In the genomic region with DNA sequence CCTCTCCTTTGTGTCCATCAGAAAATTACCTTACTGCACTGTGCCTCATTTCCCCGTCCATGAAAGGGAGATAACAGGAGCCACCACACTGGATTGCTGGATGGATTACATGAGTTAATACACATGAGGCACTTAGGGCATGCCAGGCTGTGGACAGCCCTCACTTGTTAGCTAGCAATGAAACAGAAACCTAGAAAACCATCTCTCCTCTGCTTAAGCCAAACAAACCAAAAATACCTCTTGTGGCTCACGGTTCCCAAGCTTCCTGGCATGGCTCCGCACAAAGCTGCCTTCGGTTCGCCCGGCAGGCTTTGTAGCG, we compare ENCODE assay signal across 8 cellular contexts. TPM values are rescaled to one million over a fixed set of nuclear protein-coding genes. Genes with fewer than 3 reads are reported as not detected.
DNase-seq lines count a peak whose midpoint lies in the region; ATAC-seq and TF ChIP-seq lines count a peak whose summit lies in the region.

No MANE protein-coding gene starts in this region.

- intact Hi-C loops in activated CD4-positive, alpha-beta memory T cell treated with anti-CD3 and anti-CD28 coated beads for 36 hours (cut with micrococcal nuclease), result loop anchor here (1.0 to 2.0 kb wide), 8 partner anchors 21 to 224 kb away; a partner anchor contains a TSS
- intact Hi-C loops in left cardiac atrium (cut with DNase I) (loop anchor here in 1 of 2 donors (5.0 to 10.0 kb wide), 2 partner anchors 44 to 109 kb away; a partner anchor contains a TSS), sciatic nerve (cut with DNase I) (no loop called here)

- peak overlapping the region; percentile 70 to 95 (median 85) for H3K27ac Mint-ChIP-seq in CD8-positive, alpha-beta memory T cell
- H3K27ac Mint-ChIP-seq in activated CD4-positive, alpha-beta memory T cell treated with anti-CD3 and anti-CD28 coated beads for 36 hours, result no peak overlapping the region

- H3K9me3 Mint-ChIP-seq in CD8-positive, alpha-beta memory T cell, result no peaks in the 10 kb centered on the region
- no peaks in the 10 kb centered on the region for H3K9me3 Mint-ChIP-seq in activated CD4-positive, alpha-beta memory T cell treated with anti-CD3 and anti-CD28 coated beads for 36 hours

- H3K27me3 Mint-ChIP-seq in CD8-positive, alpha-beta memory T cell, result peaks cover 3 to 25% of the 10 kb centered on the region in 2 donors
- peaks cover 13% of the 10 kb centered on the region for H3K27me3 Mint-ChIP-seq in activated CD4-positive, alpha-beta memory T cell treated with anti-CD3 and anti-CD28 coated beads for 36 hours

- H3K36me3 Mint-ChIP-seq in CD8-positive, alpha-beta memory T cell, result peaks cover 0 to 17% (median 7%) of the 10 kb centered on the region in 3 donors
- H3K36me3 Mint-ChIP-seq in activated CD4-positive, alpha-beta memory T cell treated with anti-CD3 and anti-CD28 coated beads for 36 hours, result peaks cover 2% of the 10 kb centered on the region

- peak overlapping the region; percentile 99 for H3K4me3 ChIP-seq in CD8-positive, alpha-beta memory T cell (ENCODE audit: low read length)

- peak overlapping the region; percentile 92 to 97 (median 95) for H3K4me3 Mint-ChIP-seq in CD8-positive, alpha-beta memory T cell
- H3K4me3 Mint-ChIP-seq in activated CD4-positive, alpha-beta memory T cell treated with anti-CD3 and anti-CD28 coated beads for 36 hours, result peak overlapping the region; percentile 97

- peak overlapping the region; percentile 84 for H3K27ac ChIP-seq in CD8-positive, alpha-beta memory T cell (ENCODE audit: low read depth, low read length)

- peaks cover 9% of the 10 kb centered on the region for H3K4me1 ChIP-seq in CD8-positive, alpha-beta memory T cell (ENCODE audit: insufficient read depth, low read length)

- DNase-seq in CD8-positive, alpha-beta memory T cell, result no peak
- no peak for DNase-seq in activated CD4-positive, alpha-beta memory T cell treated with anti-CD3 and anti-CD28 coated beads for 36 hours
- DNase-seq in left cardiac atrium (no peak), sciatic nerve (ENCODE audit: low spot score) (no peak), GM10248 (ENCODE audit: extremely low spot score) (no peak), ureter (ENCODE audit: low spot score) (no peak)

- peaks cover 22 to 33% (median 29%) of the 10 kb centered on the region in 3 donors for H3K4me1 Mint-ChIP-seq in CD8-positive, alpha-beta memory T cell
- H3K4me1 Mint-ChIP-seq in activated CD4-positive, alpha-beta memory T cell treated with anti-CD3 and anti-CD28 coated beads for 36 hours (ENCODE audit: low read depth), result peaks cover 21% of the 10 kb centered on the region

- POLR2A ChIA-PET in CD8-positive, alpha-beta memory T cell (lab: Charles Lee), result interaction anchor here (0.7 to 1.9 kb wide), 6 partner anchors 34 to 134 kb away, joined by 3 to 12 read pairs (median 6); a partner anchor contains a TSS
- POLR2A ChIA-PET in activated CD4-positive, alpha-beta memory T cell treated with anti-CD3 and anti-CD28 coated beads for 36 hours (lab: Charles Lee), result interaction anchor here (0.7 to 2.8 kb wide), 7 partner anchors 23 to 135 kb away, joined by 3 to 21 read pairs (median 4); a partner anchor contains a TSS
- POLR2A ChIA-PET in GM10248 (lab: Yijun Ruan, JAX), result interaction anchor here (1.0 to 1.5 kb wide), 4 partner anchors 15 to 222 kb away, joined by 3 to 8 read pairs (median 4); a partner anchor contains a TSS

- no peaks in the 10 kb centered on the region for H3K9me3 ChIP-seq in CD8-positive, alpha-beta memory T cell (ENCODE audit: low read length)

- ATAC-seq in GM19372 (IDR thresholded peaks at IDR 0.05; ENCODE audit: low read depth, unreplicated experiment), result peak; percentile 22
- peak; percentile 41 for ATAC-seq in HG03432 (IDR thresholded peaks at IDR 0.05; ENCODE audit: unreplicated experiment)
- peak; percentile 23 to 37 for ATAC-seq in left cardiac atrium
- ATAC-seq in sciatic nerve, result peak; percentile 45

- peaks cover 3% of the 10 kb centered on the region for H3K36me3 ChIP-seq in CD8-positive, alpha-beta memory T cell (ENCODE audit: insufficient read depth, low read length)

- no peaks in the 10 kb centered on the region for H3K27me3 ChIP-seq in CD8-positive, alpha-beta memory T cell (ENCODE audit: insufficient read depth, low read length, poor library complexity, severe bottlenecking)

- CTCF ChIA-PET in CD8-positive, alpha-beta memory T cell (lab: Charles Lee), result interaction anchor here (1.3 to 1.9 kb wide), 4 partner anchors 11 to 45 kb away, joined by 3 to 16 read pairs (median 4); no protein-coding TSS in a partner anchor
- CTCF ChIA-PET in activated CD4-positive, alpha-beta memory T cell treated with anti-CD3 and anti-CD28 coated beads for 36 hours (lab: Charles Lee), result interaction anchor here (0.8 to 5.1 kb wide), 3 partner anchors 9 to 46 kb away, joined by 3 to 60 read pairs (median 3); no protein-coding TSS in a partner anchor
- CTCF ChIA-PET in GM10248 (lab: Yijun Ruan, JAX), result interaction anchor here (1.1 to 5.0 kb wide), 8 partner anchors 15 to 90 kb away, joined by 3 to 29 read pairs (median 6); no protein-coding TSS in a partner anchor

- no peak for TF ChIP-seq CTCF in GM10248 (IDR thresholded peaks at IDR 0.05; ENCODE audit: control extremely low read depth, extremely low read depth, low read depth, missing control alignments)

RNA-seq across cellular contexts. Expression of a gene that starts 0.7 kb away (rescaled TPM):
- 10 to 100 TPM; 12.5 to 13.0 TPM for total RNA-seq in CD8-positive, alpha-beta memory T cell
- 8.5 TPM for polyA plus RNA-seq in CD8-positive, alpha-beta memory T cell
- 10 to 100 TPM in 1 of 2 experiments, 1 to 10 TPM in 1; 8.9 to 10.8 TPM for total RNA-seq in activated CD4-positive, alpha-beta memory T cell treated with anti-CD3 and anti-CD28 coated beads for 36 hours
- total RNA-seq in left cardiac atrium (10 to 100 TPM in 1 of 2 donors, 1 to 10 TPM in 1; 9.2 to 10.2 TPM), sciatic nerve (37.2 TPM), ureter (22.0 TPM)

RNA-seq across cellular contexts. Expression of a gene that starts 13.7 kb away (rescaled TPM):
- total RNA-seq in CD8-positive, alpha-beta memory T cell, result under 1 TPM in 1 of 2 experiments, not detected in 1; 0.11 TPM
- not detected for polyA plus RNA-seq in CD8-positive, alpha-beta memory T cell
- not detected for total RNA-seq in activated CD4-positive, alpha-beta memory T cell treated with anti-CD3 and anti-CD28 coated beads for 36 hours
- total RNA-seq in left cardiac atrium (10 to 100 TPM in 1 of 2 donors, 1 to 10 TPM in 1; 7.5 to 12.8 TPM), sciatic nerve (44.8 TPM), ureter (13.3 TPM)

Comparison
In these comparisons a context has a peak if more than half of its experiments do, and no peak if none do; other contexts are left out.
1. RNA of a gene that starts 13.7 kb away (total RNA-seq): 44.8 TPM in sciatic nerve (single experiment), 13.3 TPM in ureter (single experiment) and 7.5 to 12.8 TPM in left cardiac atrium; 0.11 TPM in CD8-positive, alpha-beta memory T cell and not detected in activated CD4-positive, alpha-beta memory T cell treated with anti-CD3 and anti-CD28 coated beads for 36 hours; every median in the first group is over 4 times any median in the second.
2. Peak in every context shown above with its lines, with median percentiles within 50 percentile points of each other: ATAC-seq.